In genomic region chr20:3689978-3690377, GRCh38 we compare ENCODE assay signal across 38 cellular contexts. TPM values are rescaled to one million over a fixed set of nuclear protein-coding genes. Genes with fewer than 3 reads are reported as not detected.
"Had no signal": no experiment of that assay in that cellular context is flagged by ENCODE, and none has a peak within 500 bp of the region (broad histone marks: within the 10 kb centered on the region; RNA-seq: fewer than 3 reads in every experiment).

No MANE protein-coding gene starts in this region.

- DNase-seq: Karpas-422, Kasumi-1, MG63, MM.1S, NCI-H1048, NCI-H1092, NCI-H1092 treated with DMSO at 0.1 percent for 48 hours, NCI-H1105, NCI-H1105 treated with DMSO at 0.1 percent for 48 hours, NCI-H1417, NCI-H1417 treated with DMSO at 0.1 percent for 48 hours, NCI-H1436, NCI-H1436 treated with DMSO at 0.1 percent for 48 hours, NCI-H146, NCI-H1694, NCI-H1694 treated with DMSO at 0.1 percent for 48 hours, NCI-H187, NCI-H187 treated with DMSO at 0.1 percent for 48 hours, NCI-H1930, NCI-H2029, NCI-H2029 treated with DMSO at 0.1 percent for 48 hours, NCI-H2081, NCI-H2081 treated with DMSO at 0.1 percent for 48 hours, NCI-H2107, NCI-H2171, NCI-H2171 treated with DMSO at 0.1 percent for 48 hours, NCI-H2227 treated with DMSO at 0.1 percent for 48 hours, NCI-H226, NCI-H345, NCI-H446, NCI-H446 treated with DMSO at 0.1 percent for 48 hours, NCI-H510A, NCI-H510A treated with DMSO at 0.1 percent for 48 hours, NCI-H524 had no signal

- H3K4me3 ChIP-seq: MG63 had no signal

- H3K36me3 ChIP-seq: MG63 had no signal

- H3K27me3 ChIP-seq: MG63 had no signal

- H3K9me3 ChIP-seq: MG63 had no signal

RNA-seq across cellular contexts. Expression of gene ADAM33, which starts 8.2 kb away (rescaled TPM):
- total RNA-seq: MCF 10A had no signal

RNA-seq across cellular contexts. Expression of gene SIGLEC1, which starts 22.4 kb away (rescaled TPM):
- total RNA-seq: LHCN-M2, M059J, MCF 10A, NCI-H460 had no signal

RNA-seq across cellular contexts. Expression of gene GFRA4, which starts 26.8 kb away (rescaled TPM):
- total RNA-seq: LHCN-M2, M059J, MCF 10A, NCI-H460 had no signal

RNA-seq across cellular contexts. Expression of gene HSPA12B, which starts 42.5 kb away (rescaled TPM):
- total RNA-seq: LHCN-M2, MCF 10A, NCI-H460 had no signal
